11 cellular contexts compared by ENCODE assay signal in genomic region chr1:153750026-153750995, GRCh38. TPM values are rescaled to one million over a fixed set of nuclear protein-coding genes. Genes with fewer than 3 reads are reported as not detected.
DNase-seq lines count a peak whose midpoint lies in the region; ATAC-seq and TF ChIP-seq lines count a peak whose summit lies in the region.
"Had no signal": no experiment of that assay in that cellular context is flagged by ENCODE, and none has a peak within 500 bp of the region (broad histone marks: within the 10 kb centered on the region; RNA-seq: fewer than 3 reads in every experiment).

No MANE protein-coding gene starts in this region.

- H3K4me1 Mint-ChIP-seq in CD4-positive, alpha-beta memory T cell = peaks cover 0 to 8% (median 5%) of the 10 kb centered on the region in 4 donors

- H3K27me3 Mint-ChIP-seq in CD4-positive, alpha-beta memory T cell = no peaks in the 10 kb centered on the region
- H3K27me3 Mint-ChIP-seq: central memory CD8-positive, alpha-beta T cell had no signal

- WGBS in hepatocyte (ENCODE audit: low lambda C conversion rate, missing lambda C conversion rate) = 66% methylated on average over 6 of the region's 6 CpGs

- H3K36me3 ChIP-seq in hepatocyte (replicated peaks; ENCODE audit: insufficient read depth, low read depth) (no peaks in the 10 kb centered on the region), skeletal muscle satellite cell (ENCODE audit: insufficient read depth, low read length) (peaks cover 82% of the 10 kb centered on the region)
- H3K36me3 ChIP-seq in CD4-positive, alpha-beta memory T cell (ENCODE audit: insufficient read depth, low read length) = peaks cover 54% of the 10 kb centered on the region

- peaks cover 60 to 80% of the 10 kb centered on the region in 2 donors for H3K36me3 Mint-ChIP-seq in CD4-positive, alpha-beta memory T cell

- no peaks in the 10 kb centered on the region for H3K9me3 Mint-ChIP-seq in CD4-positive, alpha-beta memory T cell
- H3K9me3 Mint-ChIP-seq: CD8-positive, alpha-beta T cell; central memory CD8-positive, alpha-beta T cell; nephron had no signal

- in situ Hi-C loops in Caki2 (cut with HindIII; ENCODE audit: low pct_unique_long_range_greater_than_20kb, low sequenced_read_pairs) = no loop called here

- H3K4me3 Mint-ChIP-seq in CD4-positive, alpha-beta memory T cell = no peak overlapping the region
- H3K4me3 Mint-ChIP-seq: CD8-positive, alpha-beta T cell; central memory CD8-positive, alpha-beta T cell; nephron had no signal

- H3K4me1 ChIP-seq in hepatocyte (ENCODE audit: insufficient read depth) = peaks cover 13% of the 10 kb centered on the region
- H3K4me1 ChIP-seq in skeletal muscle satellite cell (ENCODE audit: control insufficient read depth, insufficient read depth, low read length) = peaks cover 21% of the 10 kb centered on the region
- no peaks in the 10 kb centered on the region for H3K4me1 ChIP-seq in CD4-positive, alpha-beta memory T cell (ENCODE audit: insufficient read depth, low read length)

- H3K9me3 ChIP-seq in hepatocyte (ENCODE audit: low read depth) = no peaks in the 10 kb centered on the region
- H3K9me3 ChIP-seq in skeletal muscle satellite cell (replicated peaks; ENCODE audit: low read length) = no peaks in the 10 kb centered on the region
- H3K9me3 ChIP-seq in CD4-positive, alpha-beta memory T cell (ENCODE audit: control insufficient read depth in 1 of 2, low read length in 2 of 2) = no peaks in the 10 kb centered on the region

- peak overlapping the region in 1 of 7 donors; percentile 14 for H3K27ac Mint-ChIP-seq in CD4-positive, alpha-beta memory T cell
- H3K27ac Mint-ChIP-seq: CD8-positive, alpha-beta T cell had no signal

- no peak overlapping the region for H2AFZ ChIP-seq in hepatocyte

- H3K4me2 ChIP-seq in hepatocyte (no peak overlapping the region), skeletal muscle satellite cell (ENCODE audit: low read length) (no peak overlapping the region)

- no peaks in the 10 kb centered on the region for H4K20me1 ChIP-seq in hepatocyte (ENCODE audit: insufficient read depth, poor library complexity, severe bottlenecking)

- no peaks in the 10 kb centered on the region for H3K27me3 ChIP-seq in hepatocyte
- no peaks in the 10 kb centered on the region for H3K27me3 ChIP-seq in skeletal muscle satellite cell (ENCODE audit: control insufficient read depth, insufficient read depth, low read length)
- no peaks in the 10 kb centered on the region for H3K27me3 ChIP-seq in CD4-positive, alpha-beta memory T cell (ENCODE audit: insufficient read depth, low read length)

- H3K27ac ChIP-seq in angular gyrus (ENCODE audit: low read depth, low read length) = peak overlapping the region; percentile 2
- peak overlapping the region; percentile 69 for H3K27ac ChIP-seq in hepatocyte
- H3K27ac ChIP-seq in CD4-positive, alpha-beta memory T cell (ENCODE audit: low read depth, low read length) = no peak overlapping the region

- TF ChIP-seq CTCF in hepatocyte (IDR thresholded peaks at IDR 0.05; ENCODE audit: poor library complexity) = no peak

- DNase-seq in Caki2 (ENCODE audit: low read depth) (peak; percentile 84), hepatocyte (ENCODE audit: low spot score) (no peak), SIG-M5 (lab: John Stamatoyannopoulos, UW) (no peak)
- no peak for DNase-seq in stimulated activated CD4-positive, alpha-beta T cell treated with anti-CD3 and anti-CD28 coated beads, Interleukin-4, amount 100 ng/mL, for 4 hours
- DNase-seq in CD4-positive, alpha-beta memory T cell = no peak

- H3K9me2 ChIP-seq in hepatocyte (replicated peaks; ENCODE audit: insufficient read depth) = no peaks in the 10 kb centered on the region

- peak overlapping the region; percentile 9 for H3K9ac ChIP-seq in skeletal muscle satellite cell (ENCODE audit: low read depth, low read length)

- no peaks in the 10 kb centered on the region for H3K79me2 ChIP-seq in hepatocyte

- intact Hi-C loops in CD4-positive, alpha-beta memory T cell (cut with micrococcal nuclease) = no loop called here

- POLR2A ChIA-PET in CD4-positive, alpha-beta memory T cell (lab: Charles Lee; ENCODE audit: partially characterized antibody) = interaction anchor here (2.2 kb wide), 1 partner anchor 240 kb away, joined by 6 read pairs; the partner anchor contains the start of gene RPS27

- CTCF ChIA-PET in CD4-positive, alpha-beta memory T cell (lab: Charles Lee; ENCODE audit: partially characterized antibody) = interaction anchor here (0.7 to 6.0 kb wide), 7 partner anchors 9 to 236 kb away, joined by 3 to 29 read pairs (median 3); partner anchors contain the start of genes NPR1 and RAB13

- H3K4me3 ChIP-seq in hepatocyte (no peak overlapping the region), skeletal muscle satellite cell (ENCODE audit: low read length) (no peak overlapping the region)
- H3K4me3 ChIP-seq in CD4-positive, alpha-beta memory T cell (ENCODE audit: low read length in 2 of 2) = no peak overlapping the region

- ATAC-seq in HG03571 (IDR thresholded peaks at IDR 0.05; ENCODE audit: unreplicated experiment) = no peak

RNA-seq across cellular contexts. Expression of gene INTS3, which starts 22.5 kb away (rescaled TPM):
- total RNA-seq in Caki2 (2014; rRNA removed; shearing (Covaris generic); ENCODE audit: low replicate concordance) = 19.9 and 23.1 TPM in 2 replicates
- total RNA-seq in hepatocyte = 39.1 and 42.3 TPM in 2 replicates
- polyA plus RNA-seq in hepatocyte = 37.1 and 51.3 TPM in 2 replicates
- 28.6 and 38.7 TPM in 2 replicates for total RNA-seq in skeletal muscle satellite cell (2012; rRNA removed)
- total RNA-seq in CD4-positive, alpha-beta memory T cell = 10 to 100 TPM; 49.1 to 53.0 TPM
- polyA plus RNA-seq in CD4-positive, alpha-beta memory T cell = 10 to 100 TPM in 1 of 2 donors, 1 to 10 TPM in 1; 8.1 to 12.5 TPM

RNA-seq across cellular contexts. Expression of gene SLC27A3, which starts 24.9 kb away (rescaled TPM):
- 34.8 and 43.2 TPM in 2 replicates for total RNA-seq in Caki2 (2014; rRNA removed; shearing (Covaris generic); ENCODE audit: low replicate concordance)
- total RNA-seq in hepatocyte = 21.5 and 22.8 TPM in 2 replicates
- 37.2 and 38.1 TPM in 2 replicates for polyA plus RNA-seq in hepatocyte
- total RNA-seq in skeletal muscle satellite cell (2012; rRNA removed) = 9.8 and 12.2 TPM in 2 replicates
- total RNA-seq in CD4-positive, alpha-beta memory T cell = 10 to 100 TPM; 18.2 to 20.5 TPM
- polyA plus RNA-seq in CD4-positive, alpha-beta memory T cell = 1 to 10 TPM; 7.9 to 9.2 TPM
